In the genomic region with DNA sequence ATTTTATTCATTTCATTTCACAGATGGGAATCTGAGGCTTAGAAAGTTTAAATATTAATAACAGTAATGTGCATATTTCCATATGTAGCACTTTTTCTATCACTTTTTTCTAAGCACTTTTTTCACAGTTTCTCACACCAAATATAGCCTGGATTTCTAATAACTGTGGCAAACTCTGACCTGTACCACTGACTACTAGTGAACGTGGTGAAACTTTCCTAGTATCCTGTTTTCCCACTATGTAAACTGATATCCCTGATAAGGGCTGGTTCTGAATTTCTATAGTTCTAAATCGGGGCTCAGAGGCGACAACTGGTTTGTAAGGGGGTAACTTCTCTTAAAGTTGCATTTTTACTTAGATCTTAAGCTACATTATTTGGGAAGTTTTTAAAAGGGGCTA, we compare ENCODE assay signal across 21 cellular contexts.
"Had no signal": no experiment of that assay in that cellular context is flagged by ENCODE, and none has a peak within 500 bp of the region (broad histone marks: within the 10 kb centered on the region; RNA-seq: fewer than 3 reads in every experiment).

No MANE protein-coding gene starts in this region.

- H3K4me1 ChIP-seq: sigmoid colon, spleen, suprapubic skin, upper lobe of right lung, uterus had no signal

- H3K4me3 ChIP-seq: coronary artery, lung, pancreas, sigmoid colon, spleen, suprapubic skin, transverse colon, upper lobe of right lung, uterus had no signal

- FAIRE-seq: endometrium, frontal cortex, pancreas had no signal

- H3K9me3 ChIP-seq: pancreas, sigmoid colon, spleen, suprapubic skin, transverse colon, upper lobe of right lung, uterus had no signal

- ATAC-seq: effector memory CD8-positive, alpha-beta T cell; left colon; natural killer cell; stimulated activated memory B cell treated with anti-CD40 and anti-IgM and Interleukin-4, amounts not matched to agents 10 μg/mL and 1 μg/mL and 100 μg/mL, for 72 hours; upper lobe of right lung had no signal

- H3K27ac ChIP-seq: coronary artery, sigmoid colon, spleen, suprapubic skin, transverse colon, upper lobe of right lung, uterus had no signal

- DNase-seq: dermis blood vessel endothelial cell; effector memory CD8-positive, alpha-beta T cell; hypothalamus; immature natural killer cell; islet precursor cell; left colon; natural killer cell; occipital lobe; pancreas; sigmoid colon; spleen; stimulated activated CD4-positive, alpha-beta T cell treated with anti-CD3 and anti-CD28 coated beads, Interleukin-4, amount 100 ng/mL, for 4 hours; transverse colon; upper lobe of right lung; uterus had no signal

- H3K27me3 ChIP-seq: pancreas, sigmoid colon, suprapubic skin, transverse colon, upper lobe of right lung, uterus had no signal

- H3K36me3 ChIP-seq: pancreas, sigmoid colon, spleen, suprapubic skin, transverse colon, upper lobe of right lung, uterus had no signal
